8 cellular contexts compared by ENCODE assay signal in genomic region chr19:42132030-42132628, GRCh38. TPM values are rescaled to one million over a fixed set of nuclear protein-coding genes. Genes with fewer than 3 reads are reported as not detected.
DNase-seq lines count a peak whose midpoint lies in the region; ATAC-seq and TF ChIP-seq lines count a peak whose summit lies in the region.

Gene POU2F2, minus strand, starts transcription at chr19:42132446. Its CDS starts 35 bp downstream, at chr19:42132411.

- H3K4me1 ChIP-seq in parathyroid adenoma (peaks cover 14% of the 10 kb centered on the region), upper lobe of left lung (peaks cover 10 to 20% (median 19%) of the 10 kb centered on the region in 4 donors)

- WGBS in upper lobe of left lung, 2 donors, result 8 to 10% methylated on average over 8 to 16 of the region's 16 CpGs

- H3K9me3 ChIP-seq in parathyroid adenoma (ENCODE audit: control insufficient read depth, low read length), result no peaks in the 10 kb centered on the region
- no peaks in the 10 kb centered on the region for H3K9me3 ChIP-seq in upper lobe of left lung

- H3K36me3 ChIP-seq in parathyroid adenoma (ENCODE audit: control insufficient read depth, insufficient read depth, low read length), result no peaks in the 10 kb centered on the region
- H3K36me3 ChIP-seq in upper lobe of left lung, result no peaks in the 10 kb centered on the region

- TF ChIP-seq POLR2A in upper lobe of left lung (IDR thresholded peaks at IDR 0.05), result no peak

- TF ChIP-seq CTCF in epithelial cell of proximal tubule (conservative IDR thresholded peaks at IDR 0.05; ENCODE audit: low read depth, low read length) (no peak), parathyroid adenoma (IDR thresholded peaks at IDR 0.05) (no peak), upper lobe of left lung (IDR thresholded peaks at IDR 0.05) (no peak)

- peak within 1 kb of the TSS; percentile 48 for H3K4me2 ChIP-seq in parathyroid adenoma (ENCODE audit: low read length)

- ATAC-seq in GM19035 (IDR thresholded peaks at IDR 0.05; ENCODE audit: unreplicated experiment) (peak; percentile 44), upper lobe of left lung (ENCODE audit: low FRiP score in 2 of 2) (peak in 1 of 2 donors; percentile 39), GM21529 (IDR thresholded peaks at IDR 0.05; ENCODE audit: unreplicated experiment) (no peak)

- no peak within 1 kb of the TSS for H3K9ac ChIP-seq in parathyroid adenoma

- H3K27me3 ChIP-seq in parathyroid adenoma (ENCODE audit: control insufficient read depth, insufficient read depth, low read length) (peaks cover 8% of the 10 kb centered on the region), upper lobe of left lung (peaks cover 0 to 9% (median 0%) of the 10 kb centered on the region in 4 donors)

- peak within 1 kb of the TSS; percentile 59 for H3K4me3 ChIP-seq in Jurkat, Clone E6-1 (ENCODE audit: low read length)
- H3K4me3 ChIP-seq in epithelial cell of proximal tubule (ENCODE audit: low read depth, low read length) (peak within 1 kb of the TSS; percentile 37), parathyroid adenoma (ENCODE audit: low read depth, low read length) (no peak within 1 kb of the TSS), upper lobe of left lung (peak within 1 kb of the TSS in 3 of 4 donors; percentile 26 to 44 (median 40))

- DNase-seq in Jurkat, Clone E6-1 (ENCODE audit: low read depth, low spot score), result peak; percentile 61
- DNase-seq in activated CD8-positive, alpha-beta memory T cell treated with anti-CD3 and anti-CD28 coated beads for 1 hour (ENCODE audit: extremely low read depth in 1 of 2, low read depth in 1 of 2), result peak; percentile 78 to 81
- DNase-seq in epithelial cell of proximal tubule (ENCODE audit: low read depth) (no peak), upper lobe of left lung (peak; percentile 58 to 84), kidney tubule cell (ENCODE audit: low spot score) (no peak)

- H3K27ac ChIP-seq in parathyroid adenoma (no peak within 1 kb of the TSS), upper lobe of left lung (peak within 1 kb of the TSS in 2 of 4 donors; percentile 46 to 50)

- H2AFZ ChIP-seq in parathyroid adenoma, result peak within 1 kb of the TSS; percentile 80

- TF ChIP-seq EP300 in upper lobe of left lung (IDR thresholded peaks at IDR 0.05), result no peak

- no peaks in the 10 kb centered on the region for H3K79me2 ChIP-seq in parathyroid adenoma

RNA-seq across cellular contexts. Expression of gene POU2F2, which starts in this region (rescaled TPM):
- 3.7 TPM for polyA plus RNA-seq in Jurkat, Clone E6-1 (2012; ENCODE audit: insufficient read depth, insufficient read length)
- total RNA-seq in epithelial cell of proximal tubule, result 0.46 and 3.2 TPM in 2 replicates
- 10 to 100 TPM in 1 of 6 donors, 1 to 10 TPM in 5; 1.3 to 12.0 (median 5.0) TPM for total RNA-seq in upper lobe of left lung

Comparison
In these comparisons a context has a peak if more than half of its experiments do, and no peak if none do; other contexts are left out.
1. DNase-seq: peak in Jurkat, Clone E6-1 (single experiment), activated CD8-positive, alpha-beta memory T cell treated with anti-CD3 and anti-CD28 coated beads for 1 hour (2 of 2) and upper lobe of left lung (2 of 2); none in epithelial cell of proximal tubule (single experiment) and kidney tubule cell (single experiment).